Comparison of ENCODE assay signal across 28 cellular contexts in the genomic region with DNA sequence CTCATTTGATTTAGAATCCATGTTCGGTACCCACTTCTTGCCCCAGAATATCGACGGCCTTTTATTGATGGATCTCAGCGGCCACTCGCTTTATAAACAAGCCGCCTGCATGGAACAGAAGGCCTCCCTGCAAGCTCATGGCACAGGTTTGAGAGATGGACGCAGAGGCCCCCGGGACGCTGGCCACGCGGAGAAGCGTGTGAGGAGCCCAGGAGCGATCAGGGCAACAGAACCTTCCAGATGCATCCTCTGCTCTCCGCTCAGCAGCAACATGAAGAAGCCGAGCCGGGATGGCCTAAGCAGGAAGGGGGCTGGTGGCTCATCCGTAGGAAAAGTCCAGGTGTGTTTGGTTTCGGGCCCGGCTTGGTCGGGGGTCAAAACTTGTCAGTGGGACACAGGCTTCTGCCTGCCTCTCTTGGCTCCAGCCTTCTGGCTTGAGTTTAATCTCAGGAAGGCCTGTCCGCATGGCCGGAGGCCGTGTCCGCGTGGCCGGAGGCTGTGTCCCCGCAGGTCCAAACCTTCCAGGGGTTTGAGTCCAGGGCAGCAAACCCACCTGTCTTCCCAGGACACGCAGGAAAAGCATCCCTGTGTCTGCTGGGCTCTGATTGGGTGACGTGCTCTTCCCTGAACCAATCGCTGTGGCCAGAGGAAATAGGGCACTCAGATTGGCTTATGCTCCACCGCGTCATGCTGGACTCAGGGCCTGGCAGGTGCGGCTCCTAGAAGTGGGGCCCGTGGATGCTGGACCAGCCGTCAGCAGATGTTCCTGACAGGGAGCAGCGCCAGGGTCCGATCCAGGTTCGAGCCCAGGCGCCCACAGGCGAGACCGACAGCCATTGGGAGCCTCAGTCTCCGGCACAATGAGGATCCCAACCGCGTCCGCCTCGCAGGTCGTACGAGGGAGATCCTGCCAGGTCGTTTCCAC.
DNase-seq lines count a peak whose midpoint lies in the region; ATAC-seq and TF ChIP-seq lines count a peak whose summit lies in the region.
"Had no signal": no experiment of that assay in that cellular context is flagged by ENCODE, and none has a peak within 500 bp of the region (broad histone marks: within the 10 kb centered on the region; RNA-seq: fewer than 3 reads in every experiment).

No MANE protein-coding gene starts in this region.

- H3K9me3 ChIP-seq in heart right ventricle (no peaks in the 10 kb centered on the region), testis (no peaks in the 10 kb centered on the region), hepatocyte (ENCODE audit: low read depth) (no peaks in the 10 kb centered on the region), gastroesophageal sphincter (no peaks in the 10 kb centered on the region)
- H3K9me3 ChIP-seq: BE2C had no signal

- H2AFZ ChIP-seq in hepatocyte, result no peak overlapping the region

- DNase-seq in Right ventricle myocardium inferior (ENCODE audit: missing footprints), result peak; percentile 42
- DNase-seq in heart right ventricle, result no peak
- DNase-seq in cerebellar cortex (ENCODE audit: low spot score), result peak; percentile 86
- DNase-seq in iPS-NIHi11 (ENCODE audit: low spot score), result peak; percentile 74
- DNase-seq in testis, result peak; percentile 63
- no peak for DNase-seq in hepatocyte (ENCODE audit: low spot score)
- DNase-seq: BE2C; CD8-positive, alpha-beta memory T cell; DMS 273 treated with DMSO at 0.1 percent for 48 hours; EL; GF-D8; H9; HFFc6; IMR-90; MM.1S; NCI-H1417 treated with DMSO at 0.1 percent for 48 hours; NCI-H1694 treated with DMSO at 0.1 percent for 48 hours; NCI-H2081 treated with DMSO at 0.1 percent for 48 hours; NCI-H2171; NCI-H226; NCI-H510A; NCI-H69; SIG-M5 had no signal

- TF ChIP-seq CTCF in heart right ventricle (IDR thresholded peaks at IDR 0.05) (no peak), testis (IDR thresholded peaks at IDR 0.05) (no peak), hepatocyte (IDR thresholded peaks at IDR 0.05; ENCODE audit: poor library complexity) (no peak), gastroesophageal sphincter (IDR thresholded peaks at IDR 0.05) (no peak)

- no peaks in the 10 kb centered on the region for H3K79me2 ChIP-seq in hepatocyte

- TF ChIP-seq POLR2A in testis (IDR thresholded peaks at IDR 0.05) (no peak), gastroesophageal sphincter (IDR thresholded peaks at IDR 0.05) (no peak)

- H4K20me1 ChIP-seq in hepatocyte (ENCODE audit: insufficient read depth, poor library complexity, severe bottlenecking), result no peaks in the 10 kb centered on the region

- intact Hi-C loops in Right ventricle myocardium inferior (cut with DNase I), result no loop called here
- intact Hi-C loops in heart right ventricle (cut with DNase I), result no loop called here
- intact Hi-C loops in testis (cut with DNase I; ENCODE audit: low total_unique reads), result no loop called here

- no peak overlapping the region for H3K4me2 ChIP-seq in hepatocyte
- H3K4me2 ChIP-seq: KMS-11 had no signal

- H3K27ac ChIP-seq in heart right ventricle, result no peak overlapping the region
- H3K27ac ChIP-seq in testis, result no peak overlapping the region
- H3K27ac ChIP-seq in hepatocyte, result no peak overlapping the region
- H3K27ac ChIP-seq in gastroesophageal sphincter, result no peak overlapping the region
- H3K27ac ChIP-seq: 22Rv1, KMS-11, SK-N-MC had no signal

- 87% methylated on average over 49 of the region's 49 CpGs for WGBS in heart right ventricle, 2 donors
- 80 to 92% methylated on average over 22 to 49 of the region's 49 CpGs for WGBS in testis, 2 donors
- WGBS in hepatocyte (ENCODE audit: low lambda C conversion rate, missing lambda C conversion rate), result 90% methylated on average over 49 of the region's 49 CpGs
- 67 to 91% methylated on average over 3 to 7 of the region's 49 CpGs for WGBS in gastroesophageal sphincter (ENCODE audit: low coverage in 1 of 2), 2 donors

- ATAC-seq in Right ventricle myocardium inferior, result no peak
- ATAC-seq in heart right ventricle, result no peak
- no peak for ATAC-seq in HG02759 (IDR thresholded peaks at IDR 0.05; ENCODE audit: unreplicated experiment)
- ATAC-seq in gastroesophageal sphincter, result no peak

- peaks cover 0 to 54% (median 25%) of the 10 kb centered on the region in 7 donors for H3K27me3 ChIP-seq in heart right ventricle
- H3K27me3 ChIP-seq in testis, result no peaks in the 10 kb centered on the region
- H3K27me3 ChIP-seq in hepatocyte, result no peaks in the 10 kb centered on the region
- peaks cover 94% of the 10 kb centered on the region for H3K27me3 ChIP-seq in gastroesophageal sphincter

- H3K4me3 ChIP-seq in heart right ventricle, result no peak overlapping the region
- H3K4me3 ChIP-seq in testis, result no peak overlapping the region
- no peak overlapping the region for H3K4me3 ChIP-seq in hepatocyte
- H3K4me3 ChIP-seq in gastroesophageal sphincter, result no peak overlapping the region
- H3K4me3 ChIP-seq: SK-N-MC had no signal

- H3K9me2 ChIP-seq in hepatocyte (replicated peaks; ENCODE audit: insufficient read depth), result no peaks in the 10 kb centered on the region

- TF ChIP-seq EP300 in gastroesophageal sphincter (IDR thresholded peaks at IDR 0.05), result no peak

- H3K4me1 ChIP-seq in heart right ventricle (no peaks in the 10 kb centered on the region), testis (no peaks in the 10 kb centered on the region), hepatocyte (ENCODE audit: insufficient read depth) (no peaks in the 10 kb centered on the region), gastroesophageal sphincter (no peaks in the 10 kb centered on the region)
- H3K4me1 ChIP-seq: BE2C had no signal

- H3K36me3 ChIP-seq in heart right ventricle (no peaks in the 10 kb centered on the region), testis (ENCODE audit: low read depth, missing control alignments) (no peaks in the 10 kb centered on the region), hepatocyte (replicated peaks; ENCODE audit: insufficient read depth, low read depth) (no peaks in the 10 kb centered on the region), gastroesophageal sphincter (no peaks in the 10 kb centered on the region)
- H3K36me3 ChIP-seq: BE2C had no signal

Comparison
In these comparisons a context has a peak if more than half of its experiments do, and no peak if none do; other contexts are left out.
1. DNase-seq: peak in Right ventricle myocardium inferior (single experiment), cerebellar cortex (single experiment), iPS-NIHi11 (single experiment) and testis (single experiment); none in heart right ventricle (0 of 2) and hepatocyte (single experiment).